12 cellular contexts compared by ENCODE assay signal in genomic region chrX:134161162-134161561, GRCh38.
DNase-seq lines count a peak whose midpoint lies in the region; ATAC-seq, FAIRE-seq and TF ChIP-seq lines count a peak whose summit lies in the region.
"Had no signal": no experiment of that assay in that cellular context is flagged by ENCODE, and none has a peak within 500 bp of the region (broad histone marks: within the 10 kb centered on the region; RNA-seq: fewer than 3 reads in every experiment).

No MANE protein-coding gene starts in this region.

- intact Hi-C loops in kidney (cut with DNase I), result no loop called here
- intact Hi-C loops in thyroid gland (cut with DNase I), result no loop called here

- no peaks in the 10 kb centered on the region for H3K36me3 ChIP-seq in kidney (ENCODE audit: control insufficient read depth in 1 of 2, insufficient read depth in 2 of 2, low read length in 2 of 2)
- no peaks in the 10 kb centered on the region for H3K36me3 ChIP-seq in thyroid gland

- WGBS in thyroid gland, 2 donors, result 63 to 87% methylated on average over 2 of the region's 2 CpGs

- ATAC-seq in GM18873 (IDR thresholded peaks at IDR 0.05; ENCODE audit: low FRiP score, unreplicated experiment), result peak; percentile 69
- ATAC-seq in GM21515 (IDR thresholded peaks at IDR 0.05; ENCODE audit: unreplicated experiment), result peak; percentile 82
- peak; percentile 85 for ATAC-seq in HG03097 (IDR thresholded peaks at IDR 0.05; ENCODE audit: low FRiP score, unreplicated experiment)

- H3K27ac ChIP-seq in kidney (ENCODE audit: low read depth in 2 of 2, low read length in 2 of 2) (peak overlapping the region in 1 of 2 donors; percentile 45), thyroid gland (no peak overlapping the region), substantia nigra (ENCODE audit: low read depth, low read length, poor library complexity, severe bottlenecking) (no peak overlapping the region)
- H3K27ac ChIP-seq: skin epidermis had no signal

- TF ChIP-seq CTCF in kidney (IDR thresholded peaks at IDR 0.05; ENCODE audit: borderline replicate concordance, extremely low read depth, insufficient read depth) (no peak), thyroid gland (IDR thresholded peaks at IDR 0.05) (no peak)

- H3K9ac ChIP-seq in kidney (ENCODE audit: low read length in 2 of 2), result no peak overlapping the region

- DNase-seq in kidney, result no peak
- DNase-seq in thyroid gland, result no peak
- DNase-seq in substantia nigra (lab: John Stamatoyannopoulos, UW), result no peak
- no peak for DNase-seq in nucleus accumbens (lab: John Stamatoyannopoulos, UW)
- no peak for DNase-seq in CD1c-positive myeloid dendritic cell (ENCODE audit: extremely low spot score)
- DNase-seq: activated CD4-positive, alpha-beta T cell treated with anti-CD3 and anti-CD28 coated beads for 48 hours; amniotic stem cell; effector CD8-positive, alpha-beta T cell had no signal

- H3K27me3 ChIP-seq in thyroid gland, result no peaks in the 10 kb centered on the region

- H3K4me1 ChIP-seq in kidney (ENCODE audit: control insufficient read depth in 1 of 2, insufficient read depth in 1 of 2, low read depth in 1 of 2, low read length in 2 of 2) (no peaks in the 10 kb centered on the region), thyroid gland (no peaks in the 10 kb centered on the region)

- TF ChIP-seq POLR2A in thyroid gland (IDR thresholded peaks at IDR 0.05), result no peak

- H3K9me3 ChIP-seq in kidney (ENCODE audit: control insufficient read depth in 1 of 2, low read length in 2 of 2), result no peaks in the 10 kb centered on the region
- H3K9me3 ChIP-seq in thyroid gland, result no peaks in the 10 kb centered on the region

- FAIRE-seq in kidney (lab: Jason Lieb, UNC), result peak; percentile 97

- H3K4me3 ChIP-seq in kidney (ENCODE audit: low read length in 2 of 2) (no peak overlapping the region), thyroid gland (replicated peaks in 1 of 3) (no peak overlapping the region)
- H3K4me3 ChIP-seq: skin epidermis had no signal
